14 cellular contexts compared by ENCODE assay signal in genomic region chr1:65979145-65979544, GRCh38.
DNase-seq lines count a peak whose midpoint lies in the region; ATAC-seq and TF ChIP-seq lines count a peak whose summit lies in the region.
"Had no signal": no experiment of that assay in that cellular context is flagged by ENCODE, and none has a peak within 500 bp of the region (broad histone marks: within the 10 kb centered on the region; RNA-seq: fewer than 3 reads in every experiment).

No MANE protein-coding gene starts in this region.

- no peaks in the 10 kb centered on the region for H3K36me3 Mint-ChIP-seq in activated naive CD8-positive, alpha-beta T cell treated with anti-CD3 and anti-CD28 coated beads for 36 hours

- H3K4me3 ChIP-seq in cardiac fibroblast (replicated peaks in 1 of 2; ENCODE audit: low read depth in 2 of 2, low read length in 2 of 2), result no peak overlapping the region
- H3K4me3 ChIP-seq: adrenal gland, suprapubic skin had no signal

- peak; percentile 28 for ATAC-seq in sciatic nerve
- ATAC-seq in HG03196 (IDR thresholded peaks at IDR 0.05; ENCODE audit: unreplicated experiment), result no peak
- no peak for ATAC-seq in GM18867 (IDR thresholded peaks at IDR 0.05; ENCODE audit: unreplicated experiment)
- no peak for ATAC-seq in HG02759 (IDR thresholded peaks at IDR 0.05; ENCODE audit: unreplicated experiment)

- H3K27me3 Mint-ChIP-seq in activated naive CD8-positive, alpha-beta T cell treated with anti-CD3 and anti-CD28 coated beads for 36 hours, result peaks cover 14% of the 10 kb centered on the region

- intact Hi-C loops in sciatic nerve (cut with DNase I), result no loop called here

- no peak for TF ChIP-seq CTCF in cardiac fibroblast (IDR thresholded peaks at IDR 0.05; ENCODE audit: low read depth, low read length)

- peaks cover 18% of the 10 kb centered on the region for H3K9me3 Mint-ChIP-seq in activated naive CD8-positive, alpha-beta T cell treated with anti-CD3 and anti-CD28 coated beads for 36 hours

- H3K4me3 Mint-ChIP-seq in activated naive CD8-positive, alpha-beta T cell treated with anti-CD3 and anti-CD28 coated beads for 36 hours, result no peak overlapping the region

- peak; percentile 42 for DNase-seq in NCI-H226
- DNase-seq in cardiac fibroblast (ENCODE audit: low read depth in 2 of 2), result peak; percentile 25 to 84
- DNase-seq in iris pigment epithelial cell (ENCODE audit: low read depth), result peak; percentile 14
- DNase-seq in sciatic nerve (ENCODE audit: low spot score), result no peak
- no peak for DNase-seq in activated naive CD8-positive, alpha-beta T cell treated with anti-CD3 and anti-CD28 coated beads for 36 hours
- DNase-seq: activated CD4-positive, CD25-positive, alpha-beta regulatory T cell treated with anti-CD3 and anti-CD28 coated beads, Interleukin-2, amount 50 U/mL, for 72 hours; activated T-cell treated with anti-CD3 and anti-CD28 coated beads for 4 hours; adrenal gland; GDM1; T-helper 1 cell had no signal

- no peaks in the 10 kb centered on the region for H3K4me1 Mint-ChIP-seq in activated naive CD8-positive, alpha-beta T cell treated with anti-CD3 and anti-CD28 coated beads for 36 hours

- H3K27ac Mint-ChIP-seq in activated naive CD8-positive, alpha-beta T cell treated with anti-CD3 and anti-CD28 coated beads for 36 hours, result no peak overlapping the region

Comparison
In these comparisons a context has a peak if more than half of its experiments do, and no peak if none do; other contexts are left out.
1. DNase-seq: peak in NCI-H226 (single experiment), cardiac fibroblast (2 of 2) and iris pigment epithelial cell (single experiment); none in sciatic nerve (single experiment) and activated naive CD8-positive, alpha-beta T cell treated with anti-CD3 and anti-CD28 coated beads for 36 hours (single experiment).